Comparison of ENCODE assay signal across 1 cellular context in the genomic region with DNA sequence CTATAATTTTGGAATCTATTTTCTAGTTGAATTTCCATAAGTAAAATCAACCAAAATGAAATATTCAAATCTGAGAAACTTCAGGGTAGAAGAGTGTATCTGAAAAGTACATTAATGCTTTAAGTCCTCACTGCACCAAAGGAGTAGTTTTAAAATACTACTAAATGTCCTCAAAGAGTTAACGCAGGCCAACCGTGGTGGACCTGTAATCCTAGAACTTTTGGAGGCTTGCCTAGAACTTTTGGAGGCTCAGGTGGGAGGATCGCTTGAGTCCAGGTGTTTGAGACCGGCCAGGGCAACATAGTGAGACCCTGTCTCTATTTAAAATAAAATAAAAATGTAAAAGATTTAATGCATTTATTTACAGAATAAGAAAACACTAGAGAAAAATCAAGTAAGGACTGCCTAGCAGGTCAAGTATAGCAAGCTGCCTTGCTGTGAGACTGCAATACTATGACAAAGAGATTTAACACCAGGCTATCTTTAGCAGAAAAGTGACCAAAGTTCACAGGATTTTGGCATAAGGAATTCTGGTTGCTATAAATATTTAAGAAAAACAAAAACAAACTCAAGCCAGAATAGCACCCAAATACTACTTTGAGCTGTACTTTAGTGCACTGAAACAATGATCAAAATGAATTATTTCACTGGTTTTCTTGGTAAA.
TF ChIP-seq lines count a peak whose summit lies in the region.

No MANE protein-coding gene starts in this region.

TF ChIP-seq in GM12878, 131 proteins besides CTCF, POLR2A, EP300 and RAD21 (continued from another document):
- no peak for TF ChIP-seq ATF7 (IDR thresholded peaks at IDR 0.05; ENCODE audit: low read depth)
